13 cellular contexts compared by ENCODE assay signal in genomic region chr9:126329476-126330275, GRCh38. TPM values are rescaled to one million over a fixed set of nuclear protein-coding genes. Genes with fewer than 3 reads are reported as not detected.
DNase-seq lines count a peak whose midpoint lies in the region; ATAC-seq and TF ChIP-seq lines count a peak whose summit lies in the region.
"Had no signal": no experiment of that assay in that cellular context is flagged by ENCODE, and none has a peak within 500 bp of the region (broad histone marks: within the 10 kb centered on the region; RNA-seq: fewer than 3 reads in every experiment).

No MANE protein-coding gene starts in this region.

- peaks cover 68% of the 10 kb centered on the region for H3K4me1 Mint-ChIP-seq in activated CD8-positive, alpha-beta memory T cell treated with anti-CD3 and anti-CD28 coated beads, Interleukin-2, amount 10 ng/mL, durations not matched to agents 7 days and 5 days
- H3K4me1 Mint-ChIP-seq in activated naive CD8-positive, alpha-beta T cell (ENCODE audit: low read depth) = peaks cover 60% of the 10 kb centered on the region

- H3K27ac ChIP-seq in lower lobe of right lung (peak overlapping the region; percentile 86), substantia nigra (ENCODE audit: low read depth, low read length, poor library complexity, severe bottlenecking) (peak overlapping the region; percentile 98)
- H3K27ac ChIP-seq: KMS-11 had no signal

- DNase-seq in activated CD8-positive, alpha-beta memory T cell treated with anti-CD3 and anti-CD28 coated beads, Interleukin-2, amount 10 ng/mL, durations not matched to agents 7 days and 5 days = peak; percentile 88
- DNase-seq in activated CD8-positive, alpha-beta memory T cell treated with anti-CD3 and anti-CD28 coated beads, Interleukin-2, amount 50 U/mL, for 4 hours = no peak
- DNase-seq in lower lobe of right lung (no peak), substantia nigra (lab: John Stamatoyannopoulos, UW) (no peak), HAP-1 (ENCODE audit: low spot score in 2 of 2) (no peak), DMS 273 treated with DMSO at 0.1 percent for 48 hours (lab: John Stamatoyannopoulos, UW) (no peak)
- DNase-seq: ACHN; activated CD4-positive, alpha-beta T cell treated with anti-CD3 and anti-CD28 coated beads, Interleukin-2, amount 10 ng/mL, durations not matched to agents 24 days and 14 days; activated naive CD4-positive, alpha-beta T cell treated with anti-CD3 and anti-CD28 coated beads, Interleukin-2, amount 50 U/mL, for 16 hours; NCI-H1930 had no signal

- ATAC-seq in activated CD8-positive, alpha-beta memory T cell treated with anti-CD3 and anti-CD28 coated beads, Interleukin-2, amount 10 ng/mL, durations not matched to agents 7 days and 5 days = peak; percentile 64
- ATAC-seq in lower lobe of right lung (no peak), HG02763 (IDR thresholded peaks at IDR 0.05; ENCODE audit: unreplicated experiment) (no peak)

- peaks cover 23% of the 10 kb centered on the region for H3K36me3 Mint-ChIP-seq in activated CD8-positive, alpha-beta memory T cell treated with anti-CD3 and anti-CD28 coated beads, Interleukin-2, amount 10 ng/mL, durations not matched to agents 7 days and 5 days
- H3K36me3 Mint-ChIP-seq in activated naive CD8-positive, alpha-beta T cell = peaks cover 8% of the 10 kb centered on the region

- H3K36me3 ChIP-seq in lower lobe of right lung (no peaks in the 10 kb centered on the region), HAP-1 (replicated peaks) (no peaks in the 10 kb centered on the region; the same call in 1 of the 2 replicates)

- intact Hi-C loops in lower lobe of right lung (cut with DNase I) = no loop called here

- H3K9me3 ChIP-seq in lower lobe of right lung (no peaks in the 10 kb centered on the region), HAP-1 (peaks cover 3% of the 10 kb centered on the region; the same call in 1 of the 2 replicates)

- in situ Hi-C loops in HAP-1 (cut with MboI; ENCODE audit: low sequenced_read_pairs) = no loop called here

- no peaks in the 10 kb centered on the region for H3K27me3 Mint-ChIP-seq in activated CD8-positive, alpha-beta memory T cell treated with anti-CD3 and anti-CD28 coated beads, Interleukin-2, amount 10 ng/mL, durations not matched to agents 7 days and 5 days
- no peaks in the 10 kb centered on the region for H3K27me3 Mint-ChIP-seq in activated naive CD8-positive, alpha-beta T cell

- H3K4me3 ChIP-seq in lower lobe of right lung = no peak overlapping the region
- H3K4me3 ChIP-seq in HAP-1 = no peak overlapping the region

- peak overlapping the region; percentile 88 for H3K27ac Mint-ChIP-seq in activated CD8-positive, alpha-beta memory T cell treated with anti-CD3 and anti-CD28 coated beads, Interleukin-2, amount 10 ng/mL, durations not matched to agents 7 days and 5 days
- H3K27ac Mint-ChIP-seq in activated naive CD8-positive, alpha-beta T cell = peak overlapping the region; percentile 22
- H3K27ac Mint-ChIP-seq: activated CD4-positive, alpha-beta T cell treated with anti-CD3 and anti-CD28 coated beads, Interleukin-2, amount 10 ng/mL, durations not matched to agents 24 days and 14 days had no signal

- H3K27me3 ChIP-seq in lower lobe of right lung (ENCODE audit: low read depth) (no peaks in the 10 kb centered on the region), HAP-1 (ENCODE audit: low read depth) (no peaks in the 10 kb centered on the region)

- CTCF ChIA-PET in activated CD8-positive, alpha-beta memory T cell treated with anti-CD3 and anti-CD28 coated beads, Interleukin-2, amount 10 ng/mL, durations not matched to agents 7 days and 5 days (lab: Charles Lee) = interaction anchor here (1.0 to 6.0 kb wide), 7 partner anchors 18 to 161 kb away, joined by 3 to 74 read pairs (median 4); no protein-coding TSS in a partner anchor

- no peak for TF ChIP-seq CTCF in lower lobe of right lung (IDR thresholded peaks at IDR 0.05)

- H3K4me1 ChIP-seq in lower lobe of right lung (peaks cover 56% of the 10 kb centered on the region), HAP-1 (peaks cover 11% of the 10 kb centered on the region)

- peak overlapping the region; percentile 62 for H3K4me3 Mint-ChIP-seq in activated CD8-positive, alpha-beta memory T cell treated with anti-CD3 and anti-CD28 coated beads, Interleukin-2, amount 10 ng/mL, durations not matched to agents 7 days and 5 days
- H3K4me3 Mint-ChIP-seq in activated naive CD8-positive, alpha-beta T cell = peak overlapping the region; percentile 44
- H3K4me3 Mint-ChIP-seq: activated CD4-positive, alpha-beta T cell treated with anti-CD3 and anti-CD28 coated beads, Interleukin-2, amount 10 ng/mL, durations not matched to agents 24 days and 14 days had no signal

- H3K9me3 Mint-ChIP-seq in activated CD8-positive, alpha-beta memory T cell treated with anti-CD3 and anti-CD28 coated beads, Interleukin-2, amount 10 ng/mL, durations not matched to agents 7 days and 5 days (ENCODE audit: low read depth) = peaks cover 2% of the 10 kb centered on the region
- H3K9me3 Mint-ChIP-seq in activated naive CD8-positive, alpha-beta T cell (ENCODE audit: low read depth) = no peaks in the 10 kb centered on the region
- H3K9me3 Mint-ChIP-seq: activated CD4-positive, alpha-beta T cell treated with anti-CD3 and anti-CD28 coated beads, Interleukin-2, amount 10 ng/mL, durations not matched to agents 24 days and 14 days had no signal

RNA-seq across cellular contexts. Expression of gene MVB12B, which starts 3.0 kb away (rescaled TPM):
- total RNA-seq in activated CD8-positive, alpha-beta memory T cell treated with anti-CD3 and anti-CD28 coated beads, Interleukin-2, amount 10 ng/mL, durations not matched to agents 7 days and 5 days = 10 to 100 TPM; 39.2 to 57.0 TPM
- total RNA-seq in lower lobe of right lung = 47.8 TPM
